ENCODE assay signal across 26 cellular contexts in the genomic region with DNA sequence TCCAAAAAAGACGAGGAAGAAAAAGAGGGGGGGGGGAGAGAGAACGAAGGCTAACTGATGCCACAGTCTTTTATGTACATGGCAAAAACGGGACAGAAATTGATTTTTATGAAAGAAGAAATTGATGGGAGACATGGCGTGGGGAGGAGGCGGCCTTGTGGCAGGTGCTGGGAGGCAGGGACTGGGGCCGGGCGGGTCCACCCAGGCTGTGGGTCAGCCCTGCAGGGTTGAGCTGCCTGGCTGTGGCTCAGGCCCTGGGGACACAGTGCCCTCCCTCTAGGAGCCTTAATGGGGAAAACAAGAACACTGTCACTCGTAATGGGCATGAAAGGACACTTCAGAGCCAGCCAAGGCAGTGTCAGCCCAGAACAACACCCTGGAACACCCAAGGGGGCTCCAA. TPM values are rescaled to one million over a fixed set of nuclear protein-coding genes. Genes with fewer than 3 reads are reported as not detected.
"Had no signal": no experiment of that assay in that cellular context is flagged by ENCODE, and none has a peak within 500 bp of the region (broad histone marks: within the 10 kb centered on the region; RNA-seq: fewer than 3 reads in every experiment).

No MANE protein-coding gene starts in this region.

- ATAC-seq: mucosa of descending colon; naive thymus-derived CD4-positive, alpha-beta T cell; natural killer cell treated with Interleukin-12 subunit alpha and Interleukin-12 subunit beta and Interleukin-15 and Interleukin-18, amount 100 ng/mL, for 72 hours; stimulated activated naive B cell treated with anti-CD40 and anti-IgM and Interleukin-4, amounts not matched to agents 10 μg/mL and 1 μg/mL and 100 μg/mL, for 72 hours; stimulated activated naive CD8-positive, alpha-beta T cell treated with anti-CD3 and anti-CD28 coated beads, Interleukin-15, Interleukin-2, amounts not matched to agents 100 U/mL and 50 U/mL, for 24 hours had no signal

- H3K9me3 ChIP-seq: left ventricle myocardium inferior, mucosa of descending colon, ovary, right atrium auricular region, right lobe of liver, stomach, testis, thyroid gland, uterus had no signal

- H3K27ac Mint-ChIP-seq: natural killer cell treated with Interleukin-12 subunit alpha and Interleukin-12 subunit beta and Interleukin-15 and Interleukin-18, amount 100 ng/mL, for 72 hours; stimulated activated naive B cell treated with anti-CD40 and anti-IgM and Interleukin-4, amounts not matched to agents 10 μg/mL and 1 μg/mL and 100 μg/mL, for 72 hours had no signal

- H3K4me1 ChIP-seq: left ventricle myocardium inferior, right atrium auricular region, right lobe of liver, testis, thyroid gland, uterus had no signal

- H3K4me3 ChIP-seq: left ventricle myocardium inferior, lung, mucosa of descending colon, ovary, right atrium auricular region, right lobe of liver, smooth muscle cell, stomach, testis, thyroid gland, uterus had no signal

- H3K9me3 Mint-ChIP-seq: natural killer cell treated with Interleukin-12 subunit alpha and Interleukin-12 subunit beta and Interleukin-15 and Interleukin-18, amount 100 ng/mL, for 72 hours; neural crest cell; stimulated activated naive B cell treated with anti-CD40 and anti-IgM and Interleukin-4, amounts not matched to agents 10 μg/mL and 1 μg/mL and 100 μg/mL, for 72 hours had no signal

- H3K27me3 ChIP-seq: ovary, right atrium auricular region, right lobe of liver, stomach, testis, thyroid gland, uterus had no signal

- H3K27ac ChIP-seq: left ventricle myocardium inferior, ovary, right atrium auricular region, right lobe of liver, stomach, testis, thyroid gland, uterus had no signal

- H3K36me3 Mint-ChIP-seq: natural killer cell treated with Interleukin-12 subunit alpha and Interleukin-12 subunit beta and Interleukin-15 and Interleukin-18, amount 100 ng/mL, for 72 hours had no signal

- H3K27me3 Mint-ChIP-seq: naive thymus-derived CD4-positive, alpha-beta T cell had no signal

- DNase-seq: islet precursor cell; left ventricle myocardium inferior; mesendoderm; midbrain; mucosa of descending colon; naive thymus-derived CD4-positive, alpha-beta T cell; ovary; right lobe of liver; stimulated activated CD4-positive, alpha-beta T cell treated with anti-CD3 and anti-CD28 coated beads, Interleukin-2, amount 100 ng/mL, for 24 hours; stimulated activated CD4-positive, alpha-beta T cell treated with anti-CD3 and anti-CD28 coated beads, Interleukin-4, amount 100 ng/mL, for 1 hour; stimulated activated naive B cell treated with anti-CD40 and anti-IgM and Interleukin-4, amounts not matched to agents 10 μg/mL and 1 μg/mL and 100 μg/mL, for 72 hours; stimulated activated naive CD8-positive, alpha-beta T cell treated with anti-CD3 and anti-CD28 coated beads, Interleukin-15, Interleukin-2, amounts not matched to agents 100 U/mL and 50 U/mL, for 24 hours; stomach; testis; thyroid gland; trophoblast cell; uterus had no signal

- H3K4me2 ChIP-seq: smooth muscle cell had no signal

- H3K4me3 Mint-ChIP-seq: naive thymus-derived CD4-positive, alpha-beta T cell; natural killer cell treated with Interleukin-12 subunit alpha and Interleukin-12 subunit beta and Interleukin-15 and Interleukin-18, amount 100 ng/mL, for 72 hours; neural crest cell; stimulated activated naive B cell treated with anti-CD40 and anti-IgM and Interleukin-4, amounts not matched to agents 10 μg/mL and 1 μg/mL and 100 μg/mL, for 72 hours had no signal

- H3K36me3 ChIP-seq: left ventricle myocardium inferior, ovary, right atrium auricular region, right lobe of liver, thyroid gland, uterus had no signal

RNA-seq across cellular contexts. Expression of gene SNX20, which starts 34.8 kb away (rescaled TPM):
- total RNA-seq: kidney epithelial cell, neural crest cell, progenitor cell of endocrine pancreas, pulmonary artery endothelial cell, renal cortical epithelial cell, smooth muscle cell had no signal
- polyA plus RNA-seq: smooth muscle cell had no signal

RNA-seq across cellular contexts. Expression of gene NOD2, which starts 47.1 kb away (rescaled TPM):
- total RNA-seq: progenitor cell of endocrine pancreas had no signal
- polyA plus RNA-seq: smooth muscle cell had no signal
